In the genomic region with DNA sequence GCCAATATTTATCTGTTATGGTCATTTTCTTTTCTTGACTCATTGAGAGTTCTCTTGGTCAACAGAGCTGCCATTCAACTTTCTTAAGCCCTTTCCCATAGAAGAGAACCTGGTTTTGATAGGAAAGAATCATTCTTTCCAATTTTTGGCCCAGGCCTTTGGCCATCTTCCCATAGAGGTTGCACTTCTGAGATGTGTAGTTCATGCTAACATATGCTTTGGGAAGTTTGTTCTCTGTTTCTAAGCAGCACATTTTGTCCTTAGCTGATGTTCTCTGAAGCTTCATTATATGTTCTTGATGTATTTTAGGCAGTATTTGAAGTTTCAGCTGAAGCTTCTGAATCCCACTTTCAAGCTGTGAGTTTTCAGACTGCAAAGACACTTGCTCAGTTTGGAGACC, we compare ENCODE assay signal across 32 cellular contexts.
"Had no signal": no experiment of that assay in that cellular context is flagged by ENCODE, and none has a peak within 500 bp of the region (broad histone marks: within the 10 kb centered on the region; RNA-seq: fewer than 3 reads in every experiment).

No MANE protein-coding gene starts in this region.

- H3K27ac Mint-ChIP-seq: activated CD4-positive, alpha-beta T cell treated with anti-CD3 and anti-CD28 coated beads, Interleukin-2, amount 10 ng/mL, durations not matched to agents 24 days and 14 days; activated CD8-positive, alpha-beta T cell treated with anti-CD3 and anti-CD28 coated beads for 36 hours; activated naive CD4-positive, alpha-beta T cell treated with anti-CD3 and anti-CD28 coated beads, Interleukin-2, amount 50 U/mL, for 24 hours; activated naive CD8-positive, alpha-beta T cell treated with anti-CD3 and anti-CD28 coated beads, Interleukin-2, amount 10 ng/mL, durations not matched to agents 7 days and 5 days; activated T-cell treated with anti-CD3 and anti-CD28 coated beads, Interleukin-2, amount 50 U/mL, for 72 hours; activated T-helper 17 cell treated with anti-CD3 and anti-CD28 coated beads, Interleukin-2, amount 50 U/mL, for 72 hours; brain; T-helper 1 cell treated with Interleukin-12 subunit alpha and Interleukin-12 subunit beta and Interleukin-4 antibody, amounts not matched to agents 30 μg/mL and 1 μg/mL, for 36 hours; T-helper 2 cell treated with Interferon-gamma antibody and Interleukin-4, amounts not matched to agents 5 μg/mL and 100 μg/mL, for 36 hours had no signal

- H3K36me3 Mint-ChIP-seq: activated naive CD4-positive, alpha-beta T cell treated with anti-CD3 and anti-CD28 coated beads, Interleukin-2, amount 50 U/mL, for 24 hours; activated naive CD8-positive, alpha-beta T cell treated with anti-CD3 and anti-CD28 coated beads, Interleukin-2, amount 10 ng/mL, durations not matched to agents 7 days and 5 days; brain had no signal

- H3K27ac ChIP-seq: adrenal gland, KMS-11, SJSA1 had no signal

- DNase-seq: activated CD4-positive, alpha-beta T cell treated with anti-CD3 and anti-CD28 coated beads, Interleukin-2, amount 10 ng/mL, durations not matched to agents 24 days and 14 days; activated CD4-positive, alpha-beta T cell treated with anti-CD3 and anti-CD28 coated beads, Interleukin-2, amount 50 U/mL, for 4 hours; activated CD8-positive, alpha-beta T cell treated with anti-CD3 and anti-CD28 coated beads for 36 hours; activated effector memory CD4-positive, alpha-beta T cell treated with anti-CD3 and anti-CD28 coated beads, Interleukin-2, amount 50 U/mL, for 16 hours; activated naive CD4-positive, alpha-beta T cell; activated naive CD8-positive, alpha-beta T cell treated with anti-CD3 and anti-CD28 coated beads, Interleukin-2, amount 10 ng/mL, durations not matched to agents 7 days and 5 days; activated T-cell treated with anti-CD3 and anti-CD28 coated beads, Interleukin-2, amount 50 U/mL, for 1 hour; activated T-cell treated with anti-CD3 and anti-CD28 coated beads, Interleukin-2, amount 50 U/mL, for 72 hours; adrenal gland; caudate nucleus; MM.1S; MV-4-11; NCI-H1092; NCI-H146; NCI-H187; NCI-H2029 treated with DMSO at 0.1 percent for 48 hours; NCI-H2107; NCI-H2171; NCI-H510A; NCI-H526; NCI-H748 treated with DMSO at 0.1 percent for 48 hours; OCI-M1; SHP77; SK-N-SH had no signal

- H3K9me3 Mint-ChIP-seq: activated CD4-positive, alpha-beta T cell treated with anti-CD3 and anti-CD28 coated beads, Interleukin-2, amount 10 ng/mL, durations not matched to agents 24 days and 14 days; activated T-cell treated with anti-CD3 and anti-CD28 coated beads, Interleukin-2, amount 50 U/mL, for 72 hours; activated T-helper 17 cell treated with anti-CD3 and anti-CD28 coated beads, Interleukin-2, amount 50 U/mL, for 72 hours had no signal

- H3K9me3 ChIP-seq: adrenal gland, SJSA1, SK-N-SH had no signal

- H3K4me1 Mint-ChIP-seq: activated CD4-positive, alpha-beta T cell treated with anti-CD3 and anti-CD28 coated beads, Interleukin-2, amount 10 ng/mL, durations not matched to agents 24 days and 14 days; activated naive CD4-positive, alpha-beta T cell treated with anti-CD3 and anti-CD28 coated beads, Interleukin-2, amount 50 U/mL, for 24 hours; activated naive CD8-positive, alpha-beta T cell treated with anti-CD3 and anti-CD28 coated beads, Interleukin-2, amount 10 ng/mL, durations not matched to agents 7 days and 5 days; activated T-helper 17 cell treated with anti-CD3 and anti-CD28 coated beads, Interleukin-2, amount 50 U/mL, for 72 hours had no signal

- H3K9ac ChIP-seq: KMS-11, SK-N-SH had no signal

- H3K36me3 ChIP-seq: adrenal gland, SJSA1 had no signal

- H3K4me2 ChIP-seq: KMS-11, SK-N-SH had no signal

- H3K4me3 Mint-ChIP-seq: activated CD4-positive, alpha-beta T cell treated with anti-CD3 and anti-CD28 coated beads, Interleukin-2, amount 10 ng/mL, durations not matched to agents 24 days and 14 days; activated CD8-positive, alpha-beta T cell treated with anti-CD3 and anti-CD28 coated beads for 36 hours; activated naive CD4-positive, alpha-beta T cell treated with anti-CD3 and anti-CD28 coated beads, Interleukin-2, amount 50 U/mL, for 24 hours; activated naive CD8-positive, alpha-beta T cell treated with anti-CD3 and anti-CD28 coated beads, Interleukin-2, amount 10 ng/mL, durations not matched to agents 7 days and 5 days; activated T-cell treated with anti-CD3 and anti-CD28 coated beads, Interleukin-2, amount 50 U/mL, for 72 hours; activated T-helper 17 cell treated with anti-CD3 and anti-CD28 coated beads, Interleukin-2, amount 50 U/mL, for 72 hours; brain; T-helper 1 cell treated with Interleukin-12 subunit alpha and Interleukin-12 subunit beta and Interleukin-4 antibody, amounts not matched to agents 30 μg/mL and 1 μg/mL, for 36 hours; T-helper 2 cell treated with Interferon-gamma antibody and Interleukin-4, amounts not matched to agents 5 μg/mL and 100 μg/mL, for 36 hours had no signal

- ATAC-seq: activated CD8-positive, alpha-beta T cell treated with anti-CD3 and anti-CD28 coated beads for 36 hours; activated T-cell treated with anti-CD3 and anti-CD28 coated beads, Interleukin-2, amount 50 U/mL, for 72 hours; activated T-helper 17 cell treated with anti-CD3 and anti-CD28 coated beads, Interleukin-2, amount 50 U/mL, for 72 hours; Panc1 had no signal

- H3K9me2 ChIP-seq: SK-N-SH had no signal

- H3K4me3 ChIP-seq: adrenal gland, SJSA1 had no signal

- H3K27me3 ChIP-seq: adrenal gland, SJSA1 had no signal

- H3K27me3 Mint-ChIP-seq: activated CD4-positive, alpha-beta T cell treated with anti-CD3 and anti-CD28 coated beads, Interleukin-2, amount 10 ng/mL, durations not matched to agents 24 days and 14 days; activated CD8-positive, alpha-beta T cell treated with anti-CD3 and anti-CD28 coated beads for 36 hours; activated naive CD4-positive, alpha-beta T cell treated with anti-CD3 and anti-CD28 coated beads, Interleukin-2, amount 50 U/mL, for 24 hours; activated naive CD8-positive, alpha-beta T cell treated with anti-CD3 and anti-CD28 coated beads, Interleukin-2, amount 10 ng/mL, durations not matched to agents 7 days and 5 days; activated T-helper 17 cell treated with anti-CD3 and anti-CD28 coated beads, Interleukin-2, amount 50 U/mL, for 72 hours; brain had no signal
